25 cellular contexts compared by ENCODE assay signal in the genomic region with DNA sequence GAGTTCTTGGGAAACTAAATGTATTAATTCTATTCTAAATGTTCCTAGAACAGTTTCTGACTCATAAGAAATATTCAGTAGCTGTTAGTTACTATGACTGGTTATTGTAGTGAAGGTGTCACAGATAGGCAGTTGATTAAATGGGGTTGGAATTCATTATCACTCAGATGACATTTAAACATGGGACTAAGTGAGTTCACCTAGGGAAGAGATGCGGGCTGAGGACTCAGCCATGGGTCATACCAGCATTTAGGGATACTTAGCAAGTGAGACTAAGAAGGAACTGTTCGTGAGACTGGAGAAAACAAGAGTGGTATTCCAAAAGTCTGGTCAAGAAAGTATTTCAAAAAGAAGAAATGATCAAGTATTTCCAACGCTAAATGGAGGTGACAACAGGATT.
"Had no signal": no experiment of that assay in that cellular context is flagged by ENCODE, and none has a peak within 500 bp of the region (broad histone marks: within the 10 kb centered on the region; RNA-seq: fewer than 3 reads in every experiment).

No MANE protein-coding gene starts in this region.

- ATAC-seq: effector memory CD8-positive, alpha-beta T cell; esophagus mucosa; foreskin keratinocyte; gastrocnemius medialis; gastroesophageal sphincter; heart left ventricle; heart right ventricle had no signal

- H3K9me3 Mint-ChIP-seq: endodermal cell had no signal

- H3K27ac Mint-ChIP-seq: dendritic cell treated with granulocyte-macrophage colony-stimulating factor and Interleukin-4, amounts not matched to agents 40 ng/mL and 50 ng/mL, for 4 days; effector memory CD8-positive, alpha-beta T cell; endodermal cell had no signal

- H3K36me3 ChIP-seq: colonic mucosa, esophagus muscularis mucosa, esophagus squamous epithelium, gastrocnemius medialis, gastroesophageal sphincter, heart left ventricle, heart right ventricle had no signal

- H3K27me3 Mint-ChIP-seq: dendritic cell treated with granulocyte-macrophage colony-stimulating factor and Interleukin-4, amounts not matched to agents 40 ng/mL and 50 ng/mL, for 4 days; effector memory CD8-positive, alpha-beta T cell had no signal

- H3K9me3 ChIP-seq: colonic mucosa, esophagus muscularis mucosa, esophagus squamous epithelium, gastrocnemius medialis, gastroesophageal sphincter, heart left ventricle, heart right ventricle had no signal

- DNase-seq: colonic mucosa; cortex of kidney; dermis blood vessel endothelial cell; dorsolateral prefrontal cortex; effector CD4-positive, alpha-beta T cell; effector CD8-positive, alpha-beta T cell; effector memory CD4-positive, alpha-beta T cell; effector memory CD8-positive, alpha-beta T cell; endodermal cell; erythroblast; esophagus squamous epithelium; foreskin fibroblast; foreskin keratinocyte; foreskin melanocyte; gastrocnemius medialis; glutamatergic neuron; head of caudate nucleus; heart left ventricle; heart right ventricle had no signal

- H3K4me1 Mint-ChIP-seq: endodermal cell had no signal

- H3K27ac ChIP-seq: colonic mucosa, coronary artery, dorsolateral prefrontal cortex, epithelial cell of prostate, esophagus muscularis mucosa, esophagus squamous epithelium, foreskin keratinocyte, gastrocnemius medialis, gastroesophageal sphincter, heart left ventricle, heart right ventricle had no signal

- H3K27me3 ChIP-seq: colonic mucosa, dorsolateral prefrontal cortex, esophagus muscularis mucosa, esophagus squamous epithelium, foreskin keratinocyte, gastrocnemius medialis, gastroesophageal sphincter, heart left ventricle, heart right ventricle had no signal

- H3K4me1 ChIP-seq: colonic mucosa, esophagus squamous epithelium, foreskin keratinocyte, gastrocnemius medialis, gastroesophageal sphincter, heart left ventricle, heart right ventricle had no signal

- H3K4me3 Mint-ChIP-seq: dendritic cell treated with granulocyte-macrophage colony-stimulating factor and Interleukin-4, amounts not matched to agents 40 ng/mL and 50 ng/mL, for 4 days; effector memory CD8-positive, alpha-beta T cell; endodermal cell had no signal

- H3K4me3 ChIP-seq: colonic mucosa, coronary artery, dorsolateral prefrontal cortex, esophagus muscularis mucosa, esophagus squamous epithelium, gastrocnemius medialis, gastroesophageal sphincter, heart left ventricle, heart right ventricle had no signal
